ENCODE assay signal across 19 cellular contexts in genomic region chr13:99601535-99601934, GRCh38. TPM values are rescaled to one million over a fixed set of nuclear protein-coding genes. Genes with fewer than 3 reads are reported as not detected.
DNase-seq lines count a peak whose midpoint lies in the region; ATAC-seq and TF ChIP-seq lines count a peak whose summit lies in the region.
"Had no signal": no experiment of that assay in that cellular context is flagged by ENCODE, and none has a peak within 500 bp of the region (broad histone marks: within the 10 kb centered on the region; RNA-seq: fewer than 3 reads in every experiment).

No MANE protein-coding gene starts in this region.

- intact Hi-C loops in activated naive CD4-positive, alpha-beta T cell treated with anti-CD3 and anti-CD28 coated beads for 36 hours (cut with micrococcal nuclease) = loop anchor here (10.0 kb wide), 1 partner anchor 547 kb away; no protein-coding TSS in a partner anchor
- intact Hi-C loops in activated T-helper 1 cell treated with anti-CD3 and anti-CD28 coated beads, Interleukin-12 subunit alpha, Interleukin-12 subunit beta, Interleukin-2, Interleukin-4 antibody, amounts not matched to agents 30 ng/mL and 10 ng/mL and 1 ng/mL, durations not matched to agents 14 hours and 24 hours and 36 hours (cut with micrococcal nuclease) = loop anchor here (10.0 kb wide), 1 partner anchor 297 kb away; the partner anchor contains the start of gene GPR183
- intact Hi-C loops in transverse colon (cut with DNase I; ENCODE audit: low total_unique reads) = no loop called here

- no peak overlapping the region for H3K27ac ChIP-seq in transverse colon
- H3K27ac ChIP-seq: left lung, ovary, Peyer's patch, SK-N-MC had no signal

- TF ChIP-seq CTCF in transverse colon (IDR thresholded peaks at IDR 0.05) = no peak

- H3K4me1 ChIP-seq in transverse colon = peaks cover 0 to 9% (median 7%) of the 10 kb centered on the region in 4 donors

- DNase-seq in activated naive CD4-positive, alpha-beta T cell treated with anti-CD3 and anti-CD28 coated beads for 36 hours = peak; percentile 15
- no peak for DNase-seq in activated naive CD4-positive, alpha-beta T cell (lab: John Stamatoyannopoulos, UW)
- DNase-seq in KBM-7 (peak; percentile 67), transverse colon (no peak), HuH-7.5 (ENCODE audit: low spot score) (no peak)
- DNase-seq in activated T-helper 1 cell treated with anti-CD3 and anti-CD28 coated beads, Interleukin-12 subunit alpha, Interleukin-12 subunit beta, Interleukin-2, Interleukin-4 antibody, amounts not matched to agents 30 ng/mL and 10 ng/mL and 1 ng/mL, durations not matched to agents 14 hours and 24 hours and 36 hours (ENCODE audit: low spot score) = no peak
- no peak for DNase-seq in natural killer cell treated with Interleukin-12 subunit alpha and Interleukin-12 subunit beta and Interleukin-15 and Interleukin-18, amount 100 ng/mL, for 72 hours (ENCODE audit: low spot score)
- DNase-seq: activated CD4-positive, alpha-beta T cell treated with anti-CD3 and anti-CD28 coated beads for 36 hours; Caco-2; cerebellar nuclear complex; effector memory CD4-positive, alpha-beta T cell; glutamatergic neuron; Kasumi-1; left lung; ovary; Peyer's patch had no signal

- CTCF ChIA-PET in activated naive CD4-positive, alpha-beta T cell treated with anti-CD3 and anti-CD28 coated beads for 36 hours (lab: Charles Lee) = interaction anchor here (0.7 kb wide), 1 partner anchor 986 kb away, joined by 3 read pairs; no protein-coding TSS in a partner anchor

- ATAC-seq in natural killer cell treated with Interleukin-12 subunit alpha and Interleukin-12 subunit beta and Interleukin-15 and Interleukin-18, amount 100 ng/mL, for 72 hours = no peak
- ATAC-seq in HG02798 (IDR thresholded peaks at IDR 0.05; ENCODE audit: poor library complexity, unreplicated experiment) = no peak
- ATAC-seq: activated CD4-positive, alpha-beta T cell treated with anti-CD3 and anti-CD28 coated beads for 36 hours; left lung; sciatic nerve had no signal

- in situ Hi-C loops in KBM-7 (cut with MboI; ENCODE audit: low pct_unique_long_range_greater_than_20kb, low sequenced_read_pairs) = no loop called here
- in situ Hi-C loops in transverse colon (cut with MboI; ENCODE audit: low pct_ligation_motif_present in 1 of 4, low pct_unique_long_range_greater_than_20kb in 1 of 4, low sequenced_read_pairs in 3 of 4) = loop anchor here in 1 of 4 donors (25.0 kb wide), 1 partner anchor 89 kb away; the partner anchor contains the start of gene TM9SF2

- no peaks in the 10 kb centered on the region for H3K36me3 ChIP-seq in transverse colon
- H3K36me3 ChIP-seq: left lung, ovary, Peyer's patch had no signal

- WGBS in transverse colon (ENCODE audit: low coverage in 1 of 2), 2 donors = 77 to 79% methylated on average over 3 to 5 of the region's 5 CpGs

- peak overlapping the region; percentile 24 for H3K27ac Mint-ChIP-seq in activated naive CD4-positive, alpha-beta T cell treated with anti-CD3 and anti-CD28 coated beads for 36 hours
- H3K27ac Mint-ChIP-seq in activated T-helper 1 cell treated with anti-CD3 and anti-CD28 coated beads, Interleukin-12 subunit alpha, Interleukin-12 subunit beta, Interleukin-2, Interleukin-4 antibody, amounts not matched to agents 30 ng/mL and 10 ng/mL and 1 ng/mL, durations not matched to agents 14 hours and 24 hours and 36 hours = no peak overlapping the region
- H3K27ac Mint-ChIP-seq in natural killer cell treated with Interleukin-12 subunit alpha and Interleukin-12 subunit beta and Interleukin-15 and Interleukin-18, amount 100 ng/mL, for 72 hours = no peak overlapping the region
- H3K27ac Mint-ChIP-seq: activated CD4-positive, alpha-beta T cell treated with anti-CD3 and anti-CD28 coated beads for 36 hours had no signal

- H3K4me1 Mint-ChIP-seq in activated naive CD4-positive, alpha-beta T cell treated with anti-CD3 and anti-CD28 coated beads for 36 hours (ENCODE audit: low read depth) = peaks cover 17% of the 10 kb centered on the region
- H3K4me1 Mint-ChIP-seq in activated T-helper 1 cell treated with anti-CD3 and anti-CD28 coated beads, Interleukin-12 subunit alpha, Interleukin-12 subunit beta, Interleukin-2, Interleukin-4 antibody, amounts not matched to agents 30 ng/mL and 10 ng/mL and 1 ng/mL, durations not matched to agents 14 hours and 24 hours and 36 hours (ENCODE audit: low read depth) = peaks cover 31% of the 10 kb centered on the region
- H3K4me1 Mint-ChIP-seq in natural killer cell treated with Interleukin-12 subunit alpha and Interleukin-12 subunit beta and Interleukin-15 and Interleukin-18, amount 100 ng/mL, for 72 hours (ENCODE audit: low read depth in 2 of 2) = peaks cover 26 to 33% of the 10 kb centered on the region in 2 donors

- H3K36me3 Mint-ChIP-seq in activated naive CD4-positive, alpha-beta T cell treated with anti-CD3 and anti-CD28 coated beads for 36 hours (ENCODE audit: low read depth) = no peaks in the 10 kb centered on the region
- no peaks in the 10 kb centered on the region for H3K36me3 Mint-ChIP-seq in activated T-helper 1 cell treated with anti-CD3 and anti-CD28 coated beads, Interleukin-12 subunit alpha, Interleukin-12 subunit beta, Interleukin-2, Interleukin-4 antibody, amounts not matched to agents 30 ng/mL and 10 ng/mL and 1 ng/mL, durations not matched to agents 14 hours and 24 hours and 36 hours (ENCODE audit: low read depth)
- no peaks in the 10 kb centered on the region for H3K36me3 Mint-ChIP-seq in natural killer cell treated with Interleukin-12 subunit alpha and Interleukin-12 subunit beta and Interleukin-15 and Interleukin-18, amount 100 ng/mL, for 72 hours

- no peak for TF ChIP-seq EP300 in transverse colon (IDR thresholded peaks at IDR 0.05; ENCODE audit: low read depth)

- no peak for TF ChIP-seq POLR2A in transverse colon (IDR thresholded peaks at IDR 0.05)

- no peaks in the 10 kb centered on the region for H3K9me3 Mint-ChIP-seq in activated naive CD4-positive, alpha-beta T cell treated with anti-CD3 and anti-CD28 coated beads for 36 hours
- H3K9me3 Mint-ChIP-seq in activated T-helper 1 cell treated with anti-CD3 and anti-CD28 coated beads, Interleukin-12 subunit alpha, Interleukin-12 subunit beta, Interleukin-2, Interleukin-4 antibody, amounts not matched to agents 30 ng/mL and 10 ng/mL and 1 ng/mL, durations not matched to agents 14 hours and 24 hours and 36 hours = no peaks in the 10 kb centered on the region
- no peaks in the 10 kb centered on the region for H3K9me3 Mint-ChIP-seq in natural killer cell treated with Interleukin-12 subunit alpha and Interleukin-12 subunit beta and Interleukin-15 and Interleukin-18, amount 100 ng/mL, for 72 hours

- H3K4me3 Mint-ChIP-seq in activated naive CD4-positive, alpha-beta T cell treated with anti-CD3 and anti-CD28 coated beads for 36 hours = no peak overlapping the region
- H3K4me3 Mint-ChIP-seq in activated T-helper 1 cell treated with anti-CD3 and anti-CD28 coated beads, Interleukin-12 subunit alpha, Interleukin-12 subunit beta, Interleukin-2, Interleukin-4 antibody, amounts not matched to agents 30 ng/mL and 10 ng/mL and 1 ng/mL, durations not matched to agents 14 hours and 24 hours and 36 hours = peak overlapping the region; percentile 52
- peak overlapping the region; percentile 59 for H3K4me3 Mint-ChIP-seq in natural killer cell treated with Interleukin-12 subunit alpha and Interleukin-12 subunit beta and Interleukin-15 and Interleukin-18, amount 100 ng/mL, for 72 hours
- H3K4me3 Mint-ChIP-seq: activated CD4-positive, alpha-beta T cell treated with anti-CD3 and anti-CD28 coated beads for 36 hours had no signal

- no peaks in the 10 kb centered on the region for H3K9me3 ChIP-seq in transverse colon
- H3K9me3 ChIP-seq: Caco-2, left lung, ovary, Peyer's patch had no signal

- no peak overlapping the region for H3K4me3 ChIP-seq in transverse colon
- H3K4me3 ChIP-seq: left lung, ovary, Peyer's patch, SK-N-MC had no signal

- no peaks in the 10 kb centered on the region for H3K27me3 ChIP-seq in transverse colon
- H3K27me3 ChIP-seq: left lung, ovary, Peyer's patch had no signal

- no peaks in the 10 kb centered on the region for H3K27me3 Mint-ChIP-seq in activated naive CD4-positive, alpha-beta T cell treated with anti-CD3 and anti-CD28 coated beads for 36 hours (ENCODE audit: low read depth)
- H3K27me3 Mint-ChIP-seq in activated T-helper 1 cell treated with anti-CD3 and anti-CD28 coated beads, Interleukin-12 subunit alpha, Interleukin-12 subunit beta, Interleukin-2, Interleukin-4 antibody, amounts not matched to agents 30 ng/mL and 10 ng/mL and 1 ng/mL, durations not matched to agents 14 hours and 24 hours and 36 hours (ENCODE audit: insufficient read depth) = peaks cover 10% of the 10 kb centered on the region
- peaks cover 0 to 3% of the 10 kb centered on the region in 2 donors for H3K27me3 Mint-ChIP-seq in natural killer cell treated with Interleukin-12 subunit alpha and Interleukin-12 subunit beta and Interleukin-15 and Interleukin-18, amount 100 ng/mL, for 72 hours
- H3K27me3 Mint-ChIP-seq: activated CD4-positive, alpha-beta T cell treated with anti-CD3 and anti-CD28 coated beads for 36 hours had no signal

RNA-seq across cellular contexts. Expression of gene CLYBL, which starts 5.0 kb away (rescaled TPM):
- 1 to 10 TPM; 5.1 to 5.5 TPM for total RNA-seq in activated naive CD4-positive, alpha-beta T cell treated with anti-CD3 and anti-CD28 coated beads for 36 hours
- total RNA-seq in activated T-helper 1 cell treated with anti-CD3 and anti-CD28 coated beads, Interleukin-12 subunit alpha, Interleukin-12 subunit beta, Interleukin-2, Interleukin-4 antibody, amounts not matched to agents 30 ng/mL and 10 ng/mL and 1 ng/mL, durations not matched to agents 14 hours and 24 hours and 36 hours = 1.8 and 2.1 TPM in 2 replicates
- 1 to 10 TPM; 2.3 to 3.1 TPM for total RNA-seq in natural killer cell treated with Interleukin-12 subunit alpha and Interleukin-12 subunit beta and Interleukin-15 and Interleukin-18, amount 100 ng/mL, for 72 hours
- 10 to 100 TPM in 3 of 4 donors, 1 to 10 TPM in 1; 2.2 to 37.0 (median 20.5) TPM for total RNA-seq in transverse colon

Comparison
In these comparisons a context has a peak if more than half of its experiments do, and no peak if none do; other contexts are left out.
1. DNase-seq: peak in activated naive CD4-positive, alpha-beta T cell treated with anti-CD3 and anti-CD28 coated beads for 36 hours (single experiment) and KBM-7 (single experiment); none in activated naive CD4-positive, alpha-beta T cell (0 of 4), activated T-helper 1 cell treated with anti-CD3 and anti-CD28 coated beads, Interleukin-12 subunit alpha, Interleukin-12 subunit beta, Interleukin-2, Interleukin-4 antibody, amounts not matched to agents 30 ng/mL and 10 ng/mL and 1 ng/mL, durations not matched to agents 14 hours and 24 hours and 36 hours (single experiment), natural killer cell treated with Interleukin-12 subunit alpha and Interleukin-12 subunit beta and Interleukin-15 and Interleukin-18, amount 100 ng/mL, for 72 hours (single experiment), transverse colon (single experiment) and HuH-7.5 (single experiment).